In the genomic region with DNA sequence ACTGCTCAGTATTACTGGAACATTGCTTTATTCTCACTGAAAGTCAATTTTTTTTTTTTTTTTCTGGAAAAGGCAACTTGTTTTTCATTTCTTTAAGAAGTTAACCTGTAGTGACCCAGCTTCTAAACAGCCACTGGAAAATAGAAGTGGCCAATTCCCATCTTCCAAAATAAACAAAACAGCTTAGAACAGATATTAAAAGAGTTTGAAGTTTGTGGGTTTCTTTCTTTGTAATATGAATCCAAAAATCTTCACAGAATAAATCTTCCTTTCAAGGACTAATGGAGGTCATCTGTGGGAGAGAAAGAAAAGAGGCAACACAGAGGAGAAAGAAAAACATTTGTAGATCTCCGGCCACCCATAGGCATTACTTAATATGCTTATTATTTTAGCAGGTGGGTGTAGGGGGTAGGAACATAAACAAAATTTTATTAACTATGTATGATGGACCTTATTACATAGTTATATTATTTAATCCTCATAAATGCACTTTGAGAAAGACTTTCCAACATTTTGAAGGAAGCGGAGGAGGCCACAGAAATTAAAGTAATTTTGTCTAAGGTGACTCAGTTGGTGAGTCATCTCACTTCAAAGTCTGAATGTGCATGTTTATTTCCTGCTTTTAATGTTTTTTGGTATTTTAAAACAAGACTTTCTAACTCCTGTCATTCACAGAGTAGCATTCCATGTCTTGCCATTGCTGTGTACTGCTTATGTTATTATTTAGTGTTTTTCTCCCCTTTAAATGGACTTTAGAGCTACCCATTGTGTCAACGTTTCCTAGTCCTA, we compare ENCODE assay signal across 1 cellular context.
TF ChIP-seq lines count a peak whose summit lies in the region.

No MANE protein-coding gene starts in this region.

TF ChIP-seq in endothelial cell of umbilical vein, 7 proteins besides CTCF, POLR2A, EP300 and RAD21:
- TF ChIP-seq, protein P1, sequence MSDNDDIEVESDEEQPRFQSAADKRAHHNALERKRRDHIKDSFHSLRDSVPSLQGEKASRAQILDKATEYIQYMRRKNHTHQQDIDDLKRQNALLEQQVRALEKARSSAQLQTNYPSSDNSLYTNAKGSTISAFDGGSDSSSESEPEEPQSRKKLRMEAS (IDR thresholded peaks at IDR 0.05; ENCODE audit: insufficient read depth, insufficient read length) = no peak
- TF ChIP-seq EZH2 (IDR thresholded peaks at IDR 0.05; ENCODE audit: borderline replicate concordance, low read depth, low read length, severe bottlenecking) (no peak), JUN (IDR thresholded peaks at IDR 0.05; ENCODE audit: borderline replicate concordance, insufficient read depth, insufficient read length, low read depth) (peak; percentile 3), GATA2 (IDR thresholded peaks at IDR 0.05; ENCODE audit: insufficient read depth, insufficient read length, low read depth, low read length) (no peak)
TF ChIP-seq in endothelial cell of umbilical vein: peak in this region for 1.
